Comparison of ENCODE assay signal across 13 cellular contexts in the genomic region with DNA sequence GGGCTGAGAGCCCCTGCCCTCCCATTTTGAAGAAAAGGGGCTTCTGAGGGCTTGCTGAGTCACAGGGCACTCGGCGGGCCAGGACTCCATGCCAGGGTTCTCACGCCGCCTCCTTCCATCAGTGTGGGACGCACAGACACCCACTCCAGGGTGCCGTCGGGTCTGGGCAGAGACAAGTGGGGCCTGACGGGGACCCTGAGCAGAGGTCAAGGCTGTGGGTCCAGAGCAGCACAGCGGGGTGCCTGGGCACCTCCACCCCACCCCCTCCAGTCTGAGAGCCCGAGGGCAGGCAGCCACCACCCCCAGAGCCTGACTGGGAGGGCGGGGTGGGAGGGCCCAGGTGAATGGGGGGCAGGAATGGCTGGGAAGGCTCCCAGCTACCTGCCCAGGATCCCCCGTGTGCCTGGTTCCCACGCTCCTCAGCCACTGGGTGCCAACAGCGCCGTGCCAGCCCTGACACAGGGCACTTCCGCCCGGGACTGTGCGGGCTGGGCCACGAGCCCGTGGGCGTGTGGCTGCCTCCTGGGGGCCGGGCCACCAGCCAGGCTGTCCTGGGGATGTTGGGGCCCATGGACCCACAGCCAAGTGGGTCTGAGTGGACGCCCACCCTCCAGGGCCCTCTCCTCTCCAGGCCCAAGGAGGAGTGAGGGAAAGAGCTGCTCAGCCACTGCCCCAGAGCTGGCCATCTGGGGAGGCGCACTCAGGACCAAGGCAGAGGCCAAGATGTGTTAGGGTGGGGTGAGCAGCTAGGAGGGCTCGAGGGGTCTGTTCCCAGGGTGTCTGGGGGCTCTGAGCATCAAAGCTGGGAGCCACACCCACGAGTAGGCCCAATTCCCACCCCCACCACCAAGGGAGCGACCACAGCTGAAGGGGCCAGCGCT. TPM values are rescaled to one million over a fixed set of nuclear protein-coding genes. Genes with fewer than 3 reads are reported as not detected.
A peak's percentile ranks its signal among the peaks of the same experiment; 100 is the strongest.
DNase-seq lines count a peak whose midpoint lies in the region; ATAC-seq and TF ChIP-seq lines count a peak whose summit lies in the region.
"Had no signal": no experiment of that assay in that cellular context is flagged by ENCODE, and none has a peak within 500 bp of the region (broad histone marks: within the 10 kb centered on the region; RNA-seq: fewer than 3 reads in every experiment).

No MANE protein-coding gene starts in this region.

- peak; percentile 27 for DNase-seq in activated naive CD8-positive, alpha-beta T cell treated with anti-CD3 and anti-CD28 coated beads, Interleukin-2, amount 10 ng/mL, durations not matched to agents 7 days and 5 days
- DNase-seq in activated naive CD8-positive, alpha-beta T cell treated with anti-CD3 and anti-CD28 coated beads for 36 hours, result no peak
- DNase-seq in MCF 10A (ENCODE audit: unreplicated experiment) (peak; percentile 69), mesenchymal stem cell (no peak), DMS153 (lab: John Stamatoyannopoulos, UW) (no peak), BE2C (no peak), glutamatergic neuron (no peak)
- DNase-seq: NCI-H1105, nephron progenitor cell, T-helper 2 cell, testis had no signal

- POLR2A ChIA-PET in activated naive CD8-positive, alpha-beta T cell treated with anti-CD3 and anti-CD28 coated beads, Interleukin-2, amount 10 ng/mL, durations not matched to agents 7 days and 5 days (lab: Charles Lee), result interaction anchor here (0.5 kb wide), 1 partner anchor 321 kb away, joined by 3 read pairs; no protein-coding TSS in a partner anchor
- POLR2A ChIA-PET in MCF 10A (lab: Yijun Ruan, JAX), result interaction anchor here (0.5 to 1.0 kb wide), 2 partner anchors 10 to 112 kb away, joined by 3 to 6 read pairs; partner anchors contain the start of gene NRARP

- no peak overlapping the region for H2BK12ac ChIP-seq in mesenchymal stem cell (ENCODE audit: low read length in 2 of 2)

- no peak overlapping the region for H3K14ac ChIP-seq in mesenchymal stem cell (ENCODE audit: low read length in 2 of 2)

- no peak for ATAC-seq in activated naive CD8-positive, alpha-beta T cell treated with anti-CD3 and anti-CD28 coated beads, Interleukin-2, amount 10 ng/mL, durations not matched to agents 7 days and 5 days (ENCODE audit: low read depth)

- H3K9ac ChIP-seq in mesenchymal stem cell (ENCODE audit: low read length), result no peak overlapping the region

- no peak overlapping the region for H3K27ac ChIP-seq in mesenchymal stem cell (ENCODE audit: low read length, poor library complexity, severe bottlenecking)
- H3K27ac ChIP-seq in urinary bladder (ENCODE audit: low read depth), result peak overlapping the region; percentile 50
- H3K27ac ChIP-seq: testis had no signal

- H3K27me3 ChIP-seq in mesenchymal stem cell (ENCODE audit: control insufficient read depth in 1 of 2, insufficient read depth in 1 of 2, low read length in 2 of 2), result peaks cover 4 to 66% of the 10 kb centered on the region in 2 experiments
- no peaks in the 10 kb centered on the region for H3K27me3 ChIP-seq in BE2C
- H3K27me3 ChIP-seq: testis had no signal

- CTCF ChIA-PET in MCF 10A (lab: Yijun Ruan, JAX), result interaction anchor here (0.5 kb wide), 1 partner anchor 242 kb away, joined by 3 read pairs; no protein-coding TSS in a partner anchor

- H3K4me3 Mint-ChIP-seq in activated naive CD8-positive, alpha-beta T cell treated with anti-CD3 and anti-CD28 coated beads, Interleukin-2, amount 10 ng/mL, durations not matched to agents 7 days and 5 days, result no peak overlapping the region
- H3K4me3 Mint-ChIP-seq in activated naive CD8-positive, alpha-beta T cell treated with anti-CD3 and anti-CD28 coated beads for 36 hours, result no peak overlapping the region
- no peak overlapping the region for H3K4me3 Mint-ChIP-seq in MCF 10A (ENCODE audit: unreplicated experiment)
- H3K4me3 Mint-ChIP-seq in glutamatergic neuron (ENCODE audit: unreplicated experiment), result no peak overlapping the region
- H3K4me3 Mint-ChIP-seq: brain, nephron progenitor cell had no signal

- no peak overlapping the region for H3K23ac ChIP-seq in mesenchymal stem cell (ENCODE audit: low read length in 2 of 2)

- peaks cover 3% of the 10 kb centered on the region for H3K4me1 Mint-ChIP-seq in activated naive CD8-positive, alpha-beta T cell treated with anti-CD3 and anti-CD28 coated beads, Interleukin-2, amount 10 ng/mL, durations not matched to agents 7 days and 5 days
- peaks cover 6% of the 10 kb centered on the region for H3K4me1 Mint-ChIP-seq in activated naive CD8-positive, alpha-beta T cell treated with anti-CD3 and anti-CD28 coated beads for 36 hours
- no peaks in the 10 kb centered on the region for H3K4me1 Mint-ChIP-seq in MCF 10A (ENCODE audit: insufficient read depth, unreplicated experiment)
- H3K4me1 Mint-ChIP-seq in glutamatergic neuron (ENCODE audit: low read depth, unreplicated experiment), result peaks cover 3% of the 10 kb centered on the region

- TF ChIP-seq CTCF in MCF 10A (IDR thresholded peaks at IDR 0.05; ENCODE audit: unreplicated experiment) (no peak), BE2C (IDR thresholded peaks at IDR 0.05; ENCODE audit: low read depth, low read length) (no peak), glutamatergic neuron (IDR thresholded peaks at IDR 0.05; ENCODE audit: partially characterized antibody, unreplicated experiment) (no peak)

- H3K27ac Mint-ChIP-seq in activated naive CD8-positive, alpha-beta T cell treated with anti-CD3 and anti-CD28 coated beads, Interleukin-2, amount 10 ng/mL, durations not matched to agents 7 days and 5 days, result no peak overlapping the region
- no peak overlapping the region for H3K27ac Mint-ChIP-seq in activated naive CD8-positive, alpha-beta T cell treated with anti-CD3 and anti-CD28 coated beads for 36 hours
- no peak overlapping the region for H3K27ac Mint-ChIP-seq in MCF 10A (ENCODE audit: low read depth, unreplicated experiment)
- no peak overlapping the region for H3K27ac Mint-ChIP-seq in glutamatergic neuron (ENCODE audit: unreplicated experiment)
- H3K27ac Mint-ChIP-seq: brain, nephron progenitor cell had no signal

- intact Hi-C loops in MCF 10A (cut with micrococcal nuclease), result no loop called here

- H4K8ac ChIP-seq in mesenchymal stem cell (ENCODE audit: low read length), result no peak overlapping the region

- H3K4me2 ChIP-seq in mesenchymal stem cell (ENCODE audit: low read length, poor library complexity, severe bottlenecking), result no peak overlapping the region

- H3K36me3 ChIP-seq in mesenchymal stem cell (ENCODE audit: control insufficient read depth in 1 of 2, insufficient read depth in 2 of 2, low read depth in 1 of 2, low read length in 2 of 2) (no peaks in the 10 kb centered on the region), urinary bladder (ENCODE audit: insufficient read depth) (no peaks in the 10 kb centered on the region), BE2C (no peaks in the 10 kb centered on the region)

- no peak overlapping the region for H3K4me3 ChIP-seq in mesenchymal stem cell (ENCODE audit: insufficient read depth in 1 of 2, low read depth in 1 of 2, low read length in 2 of 2)
- no peak overlapping the region for H3K4me3 ChIP-seq in urinary bladder (ENCODE audit: low read depth, low read length)
- H3K4me3 ChIP-seq in BE2C (ENCODE audit: low read depth, low read length), result no peak overlapping the region
- H3K4me3 ChIP-seq: testis had no signal

- H3K9me3 ChIP-seq in mesenchymal stem cell (ENCODE audit: control insufficient read depth, low read length) (no peaks in the 10 kb centered on the region), BE2C (no peaks in the 10 kb centered on the region)
- H3K9me3 ChIP-seq: testis had no signal

- H2AFZ ChIP-seq in mesenchymal stem cell (ENCODE audit: low read depth, low read length), result no peak overlapping the region

- BruUV-seq in MCF 10A (replicated peaks; lab: Mats Ljungman, UMichigan), result no TSS peak

- 89% methylated on average over 21 of the region's 28 CpGs for whole genome bisulfite sequencing in mesenchymal stem cell
- WGBS in urinary bladder, result 82% methylated on average over 28 of the region's 28 CpGs

- H2BK5ac ChIP-seq in mesenchymal stem cell (ENCODE audit: low read depth, low read length, poor library complexity, severe bottlenecking), result no peak overlapping the region

- H2BK15ac ChIP-seq in mesenchymal stem cell (ENCODE audit: low read depth, poor library complexity, severe bottlenecking), result peak overlapping the region; percentile 40

- no peak overlapping the region for H3K18ac ChIP-seq in mesenchymal stem cell (ENCODE audit: low read depth in 1 of 2, low read length in 2 of 2)

- H3K79me1 ChIP-seq in mesenchymal stem cell (replicated peaks; ENCODE audit: low read length, poor library complexity, severe bottlenecking), result no peaks in the 10 kb centered on the region

- no peak overlapping the region for H2BK120ac ChIP-seq in mesenchymal stem cell (ENCODE audit: low read depth, low read length)

- no peak overlapping the region for H4K91ac ChIP-seq in mesenchymal stem cell (ENCODE audit: low read length)

- no peaks in the 10 kb centered on the region for H3K36me3 Mint-ChIP-seq in activated naive CD8-positive, alpha-beta T cell treated with anti-CD3 and anti-CD28 coated beads, Interleukin-2, amount 10 ng/mL, durations not matched to agents 7 days and 5 days
- H3K36me3 Mint-ChIP-seq in activated naive CD8-positive, alpha-beta T cell treated with anti-CD3 and anti-CD28 coated beads for 36 hours, result no peaks in the 10 kb centered on the region
- peaks cover 4% of the 10 kb centered on the region for H3K36me3 Mint-ChIP-seq in MCF 10A (ENCODE audit: insufficient read depth, unreplicated experiment)
- H3K36me3 Mint-ChIP-seq in glutamatergic neuron (ENCODE audit: unreplicated experiment), result no peaks in the 10 kb centered on the region
- H3K36me3 Mint-ChIP-seq: brain had no signal

- no peaks in the 10 kb centered on the region for H3K9me3 Mint-ChIP-seq in activated naive CD8-positive, alpha-beta T cell treated with anti-CD3 and anti-CD28 coated beads, Interleukin-2, amount 10 ng/mL, durations not matched to agents 7 days and 5 days
- no peaks in the 10 kb centered on the region for H3K9me3 Mint-ChIP-seq in activated naive CD8-positive, alpha-beta T cell treated with anti-CD3 and anti-CD28 coated beads for 36 hours
- no peaks in the 10 kb centered on the region for H3K9me3 Mint-ChIP-seq in MCF 10A (ENCODE audit: unreplicated experiment)
- peaks cover 4% of the 10 kb centered on the region for H3K9me3 Mint-ChIP-seq in glutamatergic neuron (ENCODE audit: unreplicated experiment)
- H3K9me3 Mint-ChIP-seq: brain, nephron progenitor cell had no signal

- H2AK5ac ChIP-seq in mesenchymal stem cell (ENCODE audit: low read length, severe bottlenecking), result no peak overlapping the region

- H3K27me3 Mint-ChIP-seq in activated naive CD8-positive, alpha-beta T cell treated with anti-CD3 and anti-CD28 coated beads, Interleukin-2, amount 10 ng/mL, durations not matched to agents 7 days and 5 days, result no peaks in the 10 kb centered on the region
- peaks cover 5% of the 10 kb centered on the region for H3K27me3 Mint-ChIP-seq in activated naive CD8-positive, alpha-beta T cell treated with anti-CD3 and anti-CD28 coated beads for 36 hours
- H3K27me3 Mint-ChIP-seq in MCF 10A (ENCODE audit: insufficient read depth, unreplicated experiment) (no peaks in the 10 kb centered on the region), glutamatergic neuron (ENCODE audit: unreplicated experiment) (no peaks in the 10 kb centered on the region)
- H3K27me3 Mint-ChIP-seq: brain had no signal

- H3K4me1 ChIP-seq in mesenchymal stem cell (ENCODE audit: control insufficient read depth, insufficient read depth, low read depth, low read length) (peaks cover 17% of the 10 kb centered on the region), urinary bladder (ENCODE audit: insufficient read depth) (no peaks in the 10 kb centered on the region), BE2C (no peaks in the 10 kb centered on the region)

- H3K4ac ChIP-seq in mesenchymal stem cell (ENCODE audit: low read depth in 1 of 2, low read length in 2 of 2), result no peak overlapping the region

RNA-seq across cellular contexts. Expression of gene NRARP, which starts 10.1 kb away (rescaled TPM):
- 1 to 10 TPM; 1.2 to 1.7 TPM for total RNA-seq in activated naive CD8-positive, alpha-beta T cell treated with anti-CD3 and anti-CD28 coated beads, Interleukin-2, amount 10 ng/mL, durations not matched to agents 7 days and 5 days
- 1 to 10 TPM; 5.0 to 5.3 TPM for total RNA-seq in activated naive CD8-positive, alpha-beta T cell treated with anti-CD3 and anti-CD28 coated beads for 36 hours
- total RNA-seq in MCF 10A (2022) (1.4 and 2.2 TPM in 2 replicates), urinary bladder (6.3 TPM), glutamatergic neuron (ENCODE audit: unreplicated experiment) (15.2 TPM)
- polyA plus RNA-seq in mesenchymal stem cell (2013, experiment 1 of 2), result 0.76 TPM
- 0.68 TPM for polyA plus RNA-seq in mesenchymal stem cell (2013, experiment 2 of 2)
- polyA plus RNA-seq in urinary bladder, result 6.5 TPM
- 5.3 TPM for polyA plus RNA-seq in BE2C (2012; ENCODE audit: insufficient read depth, insufficient read length, low read depth)

RNA-seq across cellular contexts. Expression of gene TOR4A, which starts 34.7 kb away (rescaled TPM):
- 1 to 10 TPM; 8.1 to 8.2 TPM for total RNA-seq in activated naive CD8-positive, alpha-beta T cell treated with anti-CD3 and anti-CD28 coated beads, Interleukin-2, amount 10 ng/mL, durations not matched to agents 7 days and 5 days
- 1 to 10 TPM; 3.6 to 3.9 TPM for total RNA-seq in activated naive CD8-positive, alpha-beta T cell treated with anti-CD3 and anti-CD28 coated beads for 36 hours
- total RNA-seq in MCF 10A (2022) (20.6 and 21.9 TPM in 2 replicates), urinary bladder (2.0 TPM), glutamatergic neuron (ENCODE audit: unreplicated experiment) (1.5 TPM)
- 30.3 TPM for polyA plus RNA-seq in mesenchymal stem cell (2013, experiment 1 of 2)
- 30.0 TPM for polyA plus RNA-seq in mesenchymal stem cell (2013, experiment 2 of 2)
- polyA plus RNA-seq in urinary bladder, result 8.1 TPM
- polyA plus RNA-seq in BE2C (2012; ENCODE audit: insufficient read depth, insufficient read length, low read depth), result 9.9 TPM

RNA-seq across cellular contexts. Expression of gene NELFB, which starts 57.1 kb away (rescaled TPM):
- total RNA-seq in activated naive CD8-positive, alpha-beta T cell treated with anti-CD3 and anti-CD28 coated beads, Interleukin-2, amount 10 ng/mL, durations not matched to agents 7 days and 5 days, result 10 to 100 TPM; 58.7 to 63.1 TPM
- total RNA-seq in activated naive CD8-positive, alpha-beta T cell treated with anti-CD3 and anti-CD28 coated beads for 36 hours, result 10 to 100 TPM; 54.4 to 56.4 TPM
- 38.0 and 40.5 TPM in 2 replicates for total RNA-seq in MCF 10A (2022)
- polyA plus RNA-seq in mesenchymal stem cell (2013, experiment 1 of 2), result 30.5 TPM
- 30.5 TPM for polyA plus RNA-seq in mesenchymal stem cell (2013, experiment 2 of 2)
- 28.9 TPM for total RNA-seq in urinary bladder
- polyA plus RNA-seq in urinary bladder, result 64.2 TPM
- polyA plus RNA-seq in BE2C (2012; ENCODE audit: insufficient read depth, insufficient read length, low read depth), result 204 TPM
- 48.5 TPM for total RNA-seq in glutamatergic neuron (ENCODE audit: unreplicated experiment)

Comparison
In these comparisons a context has a peak if more than half of its experiments do, and no peak if none do; other contexts are left out.
1. DNase-seq: peak in activated naive CD8-positive, alpha-beta T cell treated with anti-CD3 and anti-CD28 coated beads, Interleukin-2, amount 10 ng/mL, durations not matched to agents 7 days and 5 days (single experiment) and MCF 10A (single experiment); none in activated naive CD8-positive, alpha-beta T cell treated with anti-CD3 and anti-CD28 coated beads for 36 hours (single experiment), mesenchymal stem cell (single experiment), DMS153 (single experiment), BE2C (single experiment) and glutamatergic neuron (single experiment).